In the genomic region with DNA sequence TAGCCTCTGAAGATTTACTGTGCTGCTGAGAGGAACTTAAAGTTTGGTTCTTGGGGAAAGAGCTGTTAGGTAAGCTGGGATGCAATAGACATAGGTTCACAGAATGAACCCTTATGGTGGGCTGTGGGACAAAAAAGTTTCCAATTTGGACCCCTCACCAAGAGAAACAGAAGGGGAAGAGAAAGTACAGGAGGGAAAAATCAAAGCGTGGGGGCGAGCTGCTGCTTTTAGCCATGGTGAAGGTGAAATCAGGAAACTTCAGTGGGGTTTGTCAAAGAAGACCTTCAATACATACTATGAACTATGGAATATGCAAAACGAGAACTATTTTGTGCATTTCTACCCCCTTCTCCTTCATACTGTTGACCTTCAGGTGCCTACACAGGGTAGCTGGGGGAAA, we compare ENCODE assay signal across 10 cellular contexts. TPM values are rescaled to one million over a fixed set of nuclear protein-coding genes. Genes with fewer than 3 reads are reported as not detected.
A peak's percentile ranks its signal among the peaks of the same experiment; 100 is the strongest.
DNase-seq lines count a peak whose midpoint lies in the region; ATAC-seq and TF ChIP-seq lines count a peak whose summit lies in the region.
"Had no signal": no experiment of that assay in that cellular context is flagged by ENCODE, and none has a peak within 500 bp of the region (broad histone marks: within the 10 kb centered on the region; RNA-seq: fewer than 3 reads in every experiment).

No MANE protein-coding gene starts in this region.

- no peak overlapping the region for H2BK5ac ChIP-seq in trophoblast cell (ENCODE audit: low read depth, low read length, poor library complexity)

- no peak overlapping the region for H2AK5ac ChIP-seq in trophoblast cell (ENCODE audit: low read length)

- H3K79me1 ChIP-seq in trophoblast cell (ENCODE audit: low read length), result no peaks in the 10 kb centered on the region

- H3K14ac ChIP-seq in trophoblast cell (ENCODE audit: low read length), result no peak overlapping the region

- no peak overlapping the region for H3K4ac ChIP-seq in trophoblast cell (ENCODE audit: low read depth, low read length)

- no peak overlapping the region for H4K8ac ChIP-seq in trophoblast cell (ENCODE audit: low read depth, low read length)

- intact Hi-C loops in esophagus squamous epithelium (cut with DNase I) (no loop called here), posterior vena cava (cut with DNase I) (no loop called here), esophagus muscularis mucosa (cut with DNase I) (no loop called here)

- H3K4me1 ChIP-seq in esophagus squamous epithelium (no peaks in the 10 kb centered on the region), trophoblast cell (ENCODE audit: control insufficient read depth in 1 of 2, insufficient read depth in 2 of 2, low read length in 2 of 2) (no peaks in the 10 kb centered on the region), esophagus muscularis mucosa (peaks cover 0 to 3% (median 0%) of the 10 kb centered on the region in 4 donors)

- DNase-seq in esophagus squamous epithelium (lab: John Stamatoyannopoulos, UW), result no peak
- DNase-seq in posterior vena cava (ENCODE audit: low spot score), result no peak
- no peak for DNase-seq in trophoblast cell
- no peak for DNase-seq in globus pallidus (ENCODE audit: low spot score)
- DNase-seq in esophagus muscularis mucosa (ENCODE audit: extremely low spot score), result no peak
- DNase-seq: glutamatergic neuron, NCI-H2171 had no signal

- no peaks in the 10 kb centered on the region for H3K79me2 ChIP-seq in trophoblast cell (ENCODE audit: control insufficient read depth, insufficient read depth, low read length, poor library complexity)

- peak; percentile 13 for ATAC-seq in GM21381 (IDR thresholded peaks at IDR 0.05; ENCODE audit: unreplicated experiment)
- ATAC-seq in HG03378 (IDR thresholded peaks at IDR 0.05; ENCODE audit: unreplicated experiment), result peak; percentile 1

- peak overlapping the region; percentile 35 for H3K4me3 ChIP-seq in GM12875 (ENCODE audit: low read depth, low read length)
- no peak overlapping the region for H3K4me3 ChIP-seq in esophagus squamous epithelium
- no peak overlapping the region for H3K4me3 ChIP-seq in trophoblast cell (ENCODE audit: low read depth, low read length)
- no peak overlapping the region for H3K4me3 ChIP-seq in esophagus muscularis mucosa

- H4K91ac ChIP-seq in trophoblast cell (ENCODE audit: low read depth, low read length), result no peak overlapping the region

- H3K27ac ChIP-seq in esophagus squamous epithelium (peak overlapping the region; percentile 21 to 70 (median 43)), trophoblast cell (ENCODE audit: low read depth, low read length) (no peak overlapping the region), esophagus muscularis mucosa (replicated peaks in 1 of 4) (no peak overlapping the region)

- no peaks in the 10 kb centered on the region for H3K36me3 ChIP-seq in esophagus squamous epithelium
- no peaks in the 10 kb centered on the region for H3K36me3 ChIP-seq in trophoblast cell (ENCODE audit: control insufficient read depth in 1 of 2, insufficient read depth in 2 of 2, low read length in 2 of 2)
- no peaks in the 10 kb centered on the region for H3K36me3 ChIP-seq in esophagus muscularis mucosa

- H2BK12ac ChIP-seq in trophoblast cell (ENCODE audit: low read length), result no peak overlapping the region

- no peak overlapping the region for H2AFZ ChIP-seq in trophoblast cell (ENCODE audit: insufficient read depth, low read length, poor library complexity)

- TF ChIP-seq CTCF in GM12875 (IDR thresholded peaks at IDR 0.05; ENCODE audit: borderline replicate concordance, insufficient read depth, low read depth, low read length) (no peak), esophagus squamous epithelium (IDR thresholded peaks at IDR 0.05) (no peak), esophagus muscularis mucosa (IDR thresholded peaks at IDR 0.05) (no peak)

- no peak for TF ChIP-seq POLR2A in esophagus squamous epithelium (IDR thresholded peaks at IDR 0.05)
- TF ChIP-seq POLR2A in esophagus muscularis mucosa (IDR thresholded peaks at IDR 0.05; ENCODE audit: low read depth), result no peak

- no peak overlapping the region for H2BK120ac ChIP-seq in trophoblast cell (ENCODE audit: insufficient read depth, low read length, poor library complexity)

- TF ChIP-seq EP300 in esophagus muscularis mucosa (IDR thresholded peaks at IDR 0.05), result no peak

- H4K12ac ChIP-seq in trophoblast cell (ENCODE audit: low read depth, low read length), result no peak overlapping the region

- no peak overlapping the region for H3K4me2 ChIP-seq in trophoblast cell (ENCODE audit: low read length)

- 80 to 87% methylated on average over 3 of the region's 3 CpGs for WGBS in esophagus squamous epithelium, 2 donors
- WGBS in trophoblast cell (ENCODE audit: extremely low coverage, insufficient coverage, insufficient read length), result no CpG with 5 or more reads among the region's 3 CpGs
- 77% methylated on average over 3 of the region's 3 CpGs for WGBS in esophagus muscularis mucosa

- no peak overlapping the region for H3K9ac ChIP-seq in trophoblast cell (ENCODE audit: low read length)

- H3K27me3 ChIP-seq in esophagus squamous epithelium, result no peaks in the 10 kb centered on the region
- no peaks in the 10 kb centered on the region for H3K27me3 ChIP-seq in trophoblast cell (ENCODE audit: insufficient read depth, low read length)
- H3K27me3 ChIP-seq in esophagus muscularis mucosa, result no peaks in the 10 kb centered on the region

- H3K18ac ChIP-seq in trophoblast cell (ENCODE audit: low read length), result no peak overlapping the region

- H3K9me3 ChIP-seq in esophagus squamous epithelium (no peaks in the 10 kb centered on the region), trophoblast cell (ENCODE audit: insufficient read depth, low read depth, low read length) (no peaks in the 10 kb centered on the region), esophagus muscularis mucosa (no peaks in the 10 kb centered on the region)

- H3K23ac ChIP-seq in trophoblast cell (ENCODE audit: low read length), result no peak overlapping the region

RNA-seq across cellular contexts. Expression of a gene that starts 10.6 kb away (rescaled TPM):
- total RNA-seq in esophagus squamous epithelium (10 to 100 TPM in 1 of 4 donors, 1 to 10 TPM in 3; 2.2 to 14.9 (median 4.5) TPM), posterior vena cava (1 to 10 TPM; 4.6 to 5.6 TPM), esophagus muscularis mucosa (10 to 100 TPM in 1 of 4 donors, 1 to 10 TPM in 3; 2.9 to 11.1 (median 7.1) TPM)
- polyA plus RNA-seq in trophoblast cell (2013), result 0.12 and 0.21 TPM in 2 replicates

Comparison
In these comparisons a context has a peak if more than half of its experiments do, and no peak if none do; other contexts are left out.
1. H3K27ac ChIP-seq: peak in esophagus squamous epithelium (4 of 4); none in trophoblast cell (single experiment) and esophagus muscularis mucosa (0 of 4).